Comparison of ENCODE assay signal across 10 cellular contexts in the genomic region with DNA sequence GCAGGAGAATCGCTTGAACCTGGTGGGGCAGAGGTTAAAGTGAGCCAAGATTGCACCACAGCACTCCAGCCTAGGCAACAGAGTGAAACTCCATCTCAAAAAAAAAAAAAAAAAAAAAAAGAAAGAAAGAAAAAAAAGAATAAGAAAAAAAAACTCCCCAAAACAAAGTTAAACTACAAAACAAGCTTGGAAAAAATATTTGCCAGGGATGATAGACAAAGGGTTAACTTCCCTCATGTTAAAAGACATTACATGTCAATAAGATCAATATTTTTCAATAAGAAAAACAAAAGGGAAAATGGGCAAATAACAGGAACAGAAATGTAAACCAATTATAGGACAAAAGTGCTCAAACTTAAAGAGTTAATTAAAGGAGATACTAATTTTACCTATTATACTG. TPM values are rescaled to one million over a fixed set of nuclear protein-coding genes. Genes with fewer than 3 reads are reported as not detected.
A peak's percentile ranks its signal among the peaks of the same experiment; 100 is the strongest.
DNase-seq lines count a peak whose midpoint lies in the region; TF ChIP-seq lines count a peak whose summit lies in the region.
"Had no signal": no experiment of that assay in that cellular context is flagged by ENCODE, and none has a peak within 500 bp of the region (broad histone marks: within the 10 kb centered on the region; RNA-seq: fewer than 3 reads in every experiment).

No MANE protein-coding gene starts in this region.

- H3K36me3 ChIP-seq in MM.1S (replicated peaks; ENCODE audit: insufficient read depth, low read length): peaks cover 7% of the 10 kb centered on the region; the same call in 1 of the 2 replicates
- H3K36me3 ChIP-seq in endodermal cell (ENCODE audit: control insufficient read depth, insufficient read depth, low read length): no peaks in the 10 kb centered on the region

- H3K36me3 Mint-ChIP-seq in endodermal cell (ENCODE audit: low read depth) (peaks cover 4% of the 10 kb centered on the region), nephron (ENCODE audit: low read depth) (peaks cover 11% of the 10 kb centered on the region), Calu3 (ENCODE audit: insufficient read depth, unreplicated experiment) (peaks cover 12% of the 10 kb centered on the region)
- H3K36me3 Mint-ChIP-seq: CD4-positive, alpha-beta memory T cell had no signal

- H3K9me3 Mint-ChIP-seq in endodermal cell (peaks cover 1% of the 10 kb centered on the region), nephron (no peaks in the 10 kb centered on the region), Calu3 (ENCODE audit: low read depth, unreplicated experiment) (no peaks in the 10 kb centered on the region)
- H3K9me3 Mint-ChIP-seq: CD4-positive, alpha-beta memory T cell had no signal

- H3K9me3 ChIP-seq in MM.1S (replicated peaks; ENCODE audit: insufficient read depth, low read length): no peaks in the 10 kb centered on the region
- peaks cover 1% of the 10 kb centered on the region for H3K9me3 ChIP-seq in endodermal cell (ENCODE audit: control insufficient read depth, low read length)

- H3K27me3 ChIP-seq in MM.1S (replicated peaks; ENCODE audit: insufficient read depth, low read length) (no peaks in the 10 kb centered on the region), endodermal cell (ENCODE audit: control insufficient read depth, insufficient read depth, low read length, poor library complexity, severe bottlenecking) (no peaks in the 10 kb centered on the region)

- intact Hi-C loops in Calu3 (cut with micrococcal nuclease; ENCODE audit: unreplicated experiment): loop anchor here (10.0 kb wide), 1 partner anchor 99 kb away; a partner anchor contains a TSS

- peaks cover 9% of the 10 kb centered on the region for H3K4me1 ChIP-seq in MM.1S (ENCODE audit: low read length)
- no peaks in the 10 kb centered on the region for H3K4me1 ChIP-seq in endodermal cell (ENCODE audit: control insufficient read depth, insufficient read depth, low read length)

- peak overlapping the region; percentile 61 for H3K4me2 ChIP-seq in MM.1S (ENCODE audit: low read depth, low read length)

- H3K4me3 Mint-ChIP-seq in endodermal cell: peak overlapping the region; percentile 59
- peak overlapping the region; percentile 78 to 95 (median 89) for H3K4me3 Mint-ChIP-seq in nephron
- H3K4me3 Mint-ChIP-seq in Calu3 (ENCODE audit: low read depth, unreplicated experiment): no peak overlapping the region

- CTCF ChIA-PET in Calu3 (lab: Charles Lee): no interaction called here

- H3K27ac ChIP-seq in 22Rv1 (peak overlapping the region; percentile 96), MM.1S (ENCODE audit: low read length) (peak overlapping the region; percentile 94; the same call in 1 of the 2 replicates), endodermal cell (ENCODE audit: low read depth, low read length) (no peak overlapping the region)

- H3K4me1 Mint-ChIP-seq in endodermal cell (peaks cover 29% of the 10 kb centered on the region), nephron (peaks cover 60% of the 10 kb centered on the region), Calu3 (ENCODE audit: low read depth, unreplicated experiment) (peaks cover 25% of the 10 kb centered on the region)

- H3K27me3 Mint-ChIP-seq in endodermal cell (ENCODE audit: insufficient read depth) (peaks cover 2% of the 10 kb centered on the region), nephron (ENCODE audit: low read depth) (no peaks in the 10 kb centered on the region), Calu3 (ENCODE audit: unreplicated experiment) (no peaks in the 10 kb centered on the region)
- H3K27me3 Mint-ChIP-seq: CD4-positive, alpha-beta memory T cell had no signal

- H3K9me2 ChIP-seq in MM.1S (replicated peaks; ENCODE audit: insufficient read depth, low read length): no peaks in the 10 kb centered on the region

- no peak for TF ChIP-seq CTCF in 22Rv1 (IDR thresholded peaks at IDR 0.05)
- TF ChIP-seq CTCF in MM.1S (IDR thresholded peaks at IDR 0.05; ENCODE audit: low read length): no peak
- no peak for TF ChIP-seq CTCF in endodermal cell (conservative IDR thresholded peaks at IDR 0.05)
- TF ChIP-seq CTCF in nephron (IDR thresholded peaks at IDR 0.05; ENCODE audit: unreplicated experiment in 3 of 3): no peak
- no peak for TF ChIP-seq CTCF in Calu3 (IDR thresholded peaks at IDR 0.05; ENCODE audit: unreplicated experiment)

- H3K9ac ChIP-seq in MM.1S (ENCODE audit: low read length) (peak overlapping the region; percentile 79), endodermal cell (ENCODE audit: extremely low read depth, low read length, poor library complexity, severe bottlenecking) (no peak overlapping the region)

- H3K79me2 ChIP-seq in MM.1S (ENCODE audit: low read length): peaks cover 84% of the 10 kb centered on the region

- H2AFZ ChIP-seq in MM.1S (ENCODE audit: low read length): no peak overlapping the region

- H3K27ac Mint-ChIP-seq in endodermal cell (no peak overlapping the region), nephron (peak overlapping the region in 1 of 3 experiments; percentile 92), Calu3 (ENCODE audit: unreplicated experiment) (no peak overlapping the region)

- peaks cover 66% of the 10 kb centered on the region for H3F3A ChIP-seq in MM.1S (ENCODE audit: insufficient read depth, low read length)

- H3K4me3 ChIP-seq in MM.1S (ENCODE audit: low read length) (peak overlapping the region; percentile 84), endodermal cell (ENCODE audit: low read length) (no peak overlapping the region)

- H4K20me1 ChIP-seq in MM.1S (ENCODE audit: insufficient read depth, low read length): 0 out of 2 replicates have a peak, but pooled peaks cover 15% of the 10 kb centered on the region

- no TSS peak for BruUV-seq in Calu3 (replicated peaks; lab: Mats Ljungman, UMichigan)

- no peak for DNase-seq in MM.1S
- no peak for DNase-seq in endodermal cell
- no peak for DNase-seq in epidermal melanocyte (ENCODE audit: insufficient read length, low spot score)
- DNase-seq in dermis blood vessel endothelial cell: no peak
- DNase-seq in Calu3: no peak
- DNase-seq in cerebellar cortex (ENCODE audit: low spot score): no peak
- DNase-seq: activated T-cell treated with anti-CD3 and anti-CD28 coated beads for 4 hours; CD4-positive, alpha-beta memory T cell had no signal

- WGBS in endodermal cell (ENCODE audit: insufficient coverage in 1 of 2, insufficient read length in 1 of 2), 2 experiments: 100% methylated on average over 1 of the region's 1 CpG; no CpG with 5 or more reads in 1 of the 2 experiments

RNA-seq across cellular contexts. Expression of a gene that starts 26.4 kb away (rescaled TPM):
- total RNA-seq in endodermal cell (not detected), dermis blood vessel endothelial cell (not detected in 2 replicates), Calu3 (2022) (not detected in 2 replicates)
- not detected for polyA plus RNA-seq in endodermal cell (2013, experiment 1 of 2)
- polyA plus RNA-seq in endodermal cell (2013, experiment 2 of 2): not detected
- total RNA-seq: CD4-positive, alpha-beta memory T cell had no signal
- polyA plus RNA-seq: CD4-positive, alpha-beta memory T cell had no signal
